ENCODE assay signal across 10 cellular contexts in the genomic region with DNA sequence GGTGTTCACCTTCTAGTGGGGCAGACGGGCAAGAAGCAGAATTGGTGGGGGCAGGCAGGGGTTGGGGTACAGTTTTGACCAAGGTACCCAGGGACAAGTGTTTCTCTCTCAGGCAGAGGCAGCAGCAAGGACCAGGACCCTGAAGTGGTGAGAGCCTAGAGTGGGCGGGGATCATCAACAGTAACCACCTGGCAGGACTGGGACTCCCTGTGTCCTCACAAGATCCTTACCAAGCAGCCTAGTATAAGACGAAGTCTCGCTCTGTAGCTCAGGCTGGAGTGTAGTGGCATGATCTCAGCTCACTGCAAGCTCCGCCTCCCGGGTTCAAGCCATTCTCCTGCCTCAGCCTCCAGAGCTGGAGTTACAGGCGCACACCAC. TPM values are rescaled to one million over a fixed set of nuclear protein-coding genes. Genes with fewer than 3 reads are reported as not detected.
DNase-seq lines count a peak whose midpoint lies in the region; ATAC-seq and TF ChIP-seq lines count a peak whose summit lies in the region.
"Had no signal": no experiment of that assay in that cellular context is flagged by ENCODE, and none has a peak within 500 bp of the region (broad histone marks: within the 10 kb centered on the region; RNA-seq: fewer than 3 reads in every experiment).

No MANE protein-coding gene starts in this region.

- peak overlapping the region; percentile 94 to 100 (median 98) for H3K9ac ChIP-seq in BLaER1 treated with 17β-estradiol and CSF1 and Interleukin-3, amounts not matched to agents 10 nM and 100 nM

- H3K27ac Mint-ChIP-seq in activated naive CD8-positive, alpha-beta T cell treated with anti-CD3 and anti-CD28 coated beads for 36 hours: peak overlapping the region; percentile 86

- peaks cover 21 to 24% (median 21%) of the 10 kb centered on the region in 11 experiments for H3K36me3 ChIP-seq in BLaER1 treated with 17β-estradiol and CSF1 and Interleukin-3, amounts not matched to agents 10 nM and 100 nM
- H3K36me3 ChIP-seq in HEK293 (ENCODE audit: control insufficient read depth in 2 of 2, insufficient read depth in 1 of 2, low read length in 2 of 2) (peaks cover 6 to 23% of the 10 kb centered on the region in 2 experiments; a peak in 2 of 3 replicates), muscle layer of duodenum (ENCODE audit: control insufficient read depth in 1 of 2, insufficient read depth in 2 of 2, low read length in 2 of 2) (peaks cover 10 to 18% of the 10 kb centered on the region in 2 donors)

- H3K4me3 ChIP-seq in BLaER1 treated with 17β-estradiol and CSF1 and Interleukin-3, amounts not matched to agents 10 nM and 100 nM: peak overlapping the region in 6 of 10 experiments; percentile 94 to 98 (median 96); a peak in 6 of 20 replicates
- H3K4me3 ChIP-seq in HEK293 (ENCODE audit: low read depth, low read length) (no peak overlapping the region), muscle layer of duodenum (ENCODE audit: low read depth in 1 of 2, low read length in 2 of 2) (peak overlapping the region in 1 of 2 donors; percentile 46)

- H3K27me3 Mint-ChIP-seq in activated naive CD8-positive, alpha-beta T cell treated with anti-CD3 and anti-CD28 coated beads for 36 hours: no peaks in the 10 kb centered on the region

- no peaks in the 10 kb centered on the region for H3K9me3 ChIP-seq in BLaER1 treated with 17β-estradiol and CSF1 and Interleukin-3, amounts not matched to agents 10 nM and 100 nM (replicated peaks in 1 of 11)
- H3K9me3 ChIP-seq in HEK293 (ENCODE audit: control insufficient read depth, insufficient read depth, low read depth, low read length) (no peaks in the 10 kb centered on the region), muscle layer of duodenum (ENCODE audit: control insufficient read depth in 1 of 2, low read length in 2 of 2) (no peaks in the 10 kb centered on the region)

- peaks cover 3% of the 10 kb centered on the region for H3K36me3 Mint-ChIP-seq in activated naive CD8-positive, alpha-beta T cell treated with anti-CD3 and anti-CD28 coated beads for 36 hours

- POLR2A ChIA-PET in HEK293 (lab: Yijun Ruan, JAX): interaction anchor here (0.7 kb wide), 1 partner anchor 94 kb away, joined by 3 read pairs; no protein-coding TSS in a partner anchor

- ATAC-seq in GM18519 (IDR thresholded peaks at IDR 0.05; ENCODE audit: low FRiP score, unreplicated experiment) (no peak), HG03039 (IDR thresholded peaks at IDR 0.05; ENCODE audit: unreplicated experiment) (no peak)
- ATAC-seq: left lobe of liver had no signal

- H3K9me3 Mint-ChIP-seq in activated naive CD8-positive, alpha-beta T cell treated with anti-CD3 and anti-CD28 coated beads for 36 hours: no peaks in the 10 kb centered on the region

- peak overlapping the region; percentile 86 to 99 (median 95) for H3K4me2 ChIP-seq in BLaER1 treated with 17β-estradiol and CSF1 and Interleukin-3, amounts not matched to agents 10 nM and 100 nM

- DNase-seq in activated naive CD8-positive, alpha-beta T cell treated with anti-CD3 and anti-CD28 coated beads for 36 hours: no peak
- no peak for DNase-seq in AG20443 (ENCODE audit: low spot score)
- DNase-seq in activated CD4-positive, CD25-positive, alpha-beta regulatory T cell (lab: John Stamatoyannopoulos, UW): no peak
- DNase-seq: NCI-H774 had no signal

- H3K27me3 ChIP-seq in BLaER1 treated with 17β-estradiol and CSF1 and Interleukin-3, amounts not matched to agents 10 nM and 100 nM: no peaks in the 10 kb centered on the region
- H3K27me3 ChIP-seq in muscle layer of duodenum (ENCODE audit: low read depth, low read length): no peaks in the 10 kb centered on the region

- peaks cover 71 to 89% (median 85%) of the 10 kb centered on the region in 10 experiments for H3K4me1 ChIP-seq in BLaER1 treated with 17β-estradiol and CSF1 and Interleukin-3, amounts not matched to agents 10 nM and 100 nM
- H3K4me1 ChIP-seq in HEK293 (ENCODE audit: control insufficient read depth, insufficient read depth, low read length) (no peaks in the 10 kb centered on the region), muscle layer of duodenum (ENCODE audit: control insufficient read depth in 1 of 2, insufficient read depth in 2 of 2, low read length in 2 of 2) (peaks cover 30 to 39% of the 10 kb centered on the region in 2 donors)

- H3K4me1 Mint-ChIP-seq in activated naive CD8-positive, alpha-beta T cell treated with anti-CD3 and anti-CD28 coated beads for 36 hours: peaks cover 44% of the 10 kb centered on the region

- H4K20me1 ChIP-seq in BLaER1 treated with 17β-estradiol and CSF1 and Interleukin-3, amounts not matched to agents 10 nM and 100 nM: peaks cover 5 to 52% (median 31%) of the 10 kb centered on the region in 11 experiments; a peak in 19 of 22 replicates

- H3K27ac ChIP-seq in BLaER1 treated with 17β-estradiol and CSF1 and Interleukin-3, amounts not matched to agents 10 nM and 100 nM: peak overlapping the region; percentile 95 to 100 (median 99)
- H3K27ac ChIP-seq in HEK293 (ENCODE audit: extremely low read depth, low read depth, low read length) (no peak overlapping the region), muscle layer of duodenum (ENCODE audit: low read length) (peak overlapping the region; percentile 75)

- CTCF ChIA-PET in HEK293 (lab: Yijun Ruan, JAX): no interaction called here

- no peak for TF ChIP-seq CTCF in HEK293 (tag by site-specific recombination; IDR thresholded peaks at IDR 0.05)

- no peak overlapping the region for H3K4me3 Mint-ChIP-seq in activated naive CD8-positive, alpha-beta T cell treated with anti-CD3 and anti-CD28 coated beads for 36 hours

TF ChIP-seq in HEK293, 187 proteins besides CTCF, POLR2A, EP300 and RAD21:
- TF ChIP-seq ZNF600 (tag by site-specific recombination; IDR thresholded peaks at IDR 0.05) (peak; percentile 97), ZFHX2 (tag by site-specific recombination; conservative IDR thresholded peaks at IDR 0.05) (peak; percentile 33; the same call in 1 of the 2 replicates), ZBTB17 (tag by site-specific recombination; IDR thresholded peaks at IDR 0.05) (0 out of 2 replicates have a peak, but pooled peaks have one; percentile 25), KLF9 (tag by site-specific recombination; IDR thresholded peaks at IDR 0.05; ENCODE audit: low read depth) (no peak), ZBTB20 (tag by site-specific recombination; IDR thresholded peaks at IDR 0.05) (peak; percentile 95), ZNF776 (tag by site-specific recombination; IDR thresholded peaks at IDR 0.05; ENCODE audit: borderline replicate concordance) (no peak)

RNA-seq across cellular contexts. Expression of a gene that starts 3.2 kb away (rescaled TPM):
- total RNA-seq in activated naive CD8-positive, alpha-beta T cell treated with anti-CD3 and anti-CD28 coated beads for 36 hours: 10 to 100 TPM; 74.7 to 77.1 TPM

RNA-seq across cellular contexts. Expression of a gene that starts 57.4 kb away (rescaled TPM):
- total RNA-seq in activated naive CD8-positive, alpha-beta T cell treated with anti-CD3 and anti-CD28 coated beads for 36 hours: 10 to 100 TPM; 64.2 to 65.0 TPM
